ENCODE assay signal across 9 cellular contexts in genomic region chr11:67082071-67082791, GRCh38. TPM values are rescaled to one million over a fixed set of nuclear protein-coding genes. Genes with fewer than 3 reads are reported as not detected.
DNase-seq lines count a peak whose midpoint lies in the region; ATAC-seq and TF ChIP-seq lines count a peak whose summit lies in the region.
"Had no signal": no experiment of that assay in that cellular context is flagged by ENCODE, and none has a peak within 500 bp of the region (broad histone marks: within the 10 kb centered on the region; RNA-seq: fewer than 3 reads in every experiment).

No MANE protein-coding gene starts in this region.

- no peak for TF ChIP-seq CTCF in type B pancreatic cell (conservative IDR thresholded peaks at IDR 0.05)

- no peaks in the 10 kb centered on the region for H3K9me3 Mint-ChIP-seq in type B pancreatic cell

- peak; percentile 31 for ATAC-seq in Right ventricle myocardium inferior
- peak; percentile 63 to 73 for ATAC-seq in left cardiac atrium
- ATAC-seq in HG02588 (IDR thresholded peaks at IDR 0.05; ENCODE audit: unreplicated experiment) = no peak

- DNase-seq in Right ventricle myocardium inferior (ENCODE audit: missing footprints) = no peak
- DNase-seq in cardiac septum (ENCODE audit: low spot score) = no peak
- peak; percentile 4 for DNase-seq in activated T-cell treated with anti-CD3 and anti-CD28 coated beads for 4 hours
- no peak for DNase-seq in left cardiac atrium
- DNase-seq in type B pancreatic cell (ENCODE audit: extremely low spot score, unreplicated experiment) = no peak
- no peak for DNase-seq in hippocampal formation (lab: John Stamatoyannopoulos, UW)
- no peak for DNase-seq in AML-193 (lab: John Stamatoyannopoulos, UW)

- peaks cover 14% of the 10 kb centered on the region for H3K4me1 Mint-ChIP-seq in type B pancreatic cell (ENCODE audit: unreplicated experiment)

- peak overlapping the region; percentile 3 for H3K4me3 Mint-ChIP-seq in type B pancreatic cell

- no peaks in the 10 kb centered on the region for H3K36me3 Mint-ChIP-seq in type B pancreatic cell

- no peaks in the 10 kb centered on the region for H3K27me3 Mint-ChIP-seq in type B pancreatic cell

- intact Hi-C loops in Right ventricle myocardium inferior (cut with DNase I) = loop anchor here (2.0 to 5.0 kb wide), 2 partner anchors 157 to 235 kb away; no protein-coding TSS in a partner anchor
- intact Hi-C loops in cardiac septum (cut with DNase I) = loop anchor here (5.0 to 10.0 kb wide), 2 partner anchors 85 to 243 kb away; no protein-coding TSS in a partner anchor
- intact Hi-C loops in left cardiac atrium (cut with DNase I) = loop anchor here (5.0 kb wide), 3 partner anchors 85 to 235 kb away; no protein-coding TSS in a partner anchor

- H3K27ac Mint-ChIP-seq in type B pancreatic cell = peak overlapping the region; percentile 41

RNA-seq across cellular contexts. Expression of gene RHOD, which starts 25.6 kb away (rescaled TPM):
- total RNA-seq in Right ventricle myocardium inferior (62.5 TPM), cardiac septum (25.8 TPM), left cardiac atrium (10 to 100 TPM; 33.6 to 42.8 TPM), type B pancreatic cell (ENCODE audit: low replicate concordance) (21.2 and 95.6 TPM in 2 replicates)

RNA-seq across cellular contexts. Expression of gene KDM2A, which starts 36.8 kb away (rescaled TPM):
- total RNA-seq in Right ventricle myocardium inferior = 41.3 TPM
- 46.4 TPM for total RNA-seq in cardiac septum
- total RNA-seq in left cardiac atrium = 10 to 100 TPM; 38.2 to 46.7 TPM
- 97.5 and 169 TPM in 2 replicates for total RNA-seq in type B pancreatic cell (ENCODE audit: low replicate concordance)

RNA-seq across cellular contexts. Expression of gene SYT12, which starts 59.3 kb away (rescaled TPM):
- total RNA-seq in Right ventricle myocardium inferior (0.32 TPM), cardiac septum (2.2 TPM), left cardiac atrium (1 to 10 TPM in 1 of 2 donors, under 1 TPM in 1; 0.18 to 1.8 TPM), type B pancreatic cell (ENCODE audit: low replicate concordance) (0.24 and 0.55 TPM in 2 replicates)
- total RNA-seq: activated CD8-positive, alpha-beta memory T cell treated with anti-CD3 and anti-CD28 coated beads for 36 hours had no signal
